Comparison of ENCODE assay signal across 19 cellular contexts in the genomic region with DNA sequence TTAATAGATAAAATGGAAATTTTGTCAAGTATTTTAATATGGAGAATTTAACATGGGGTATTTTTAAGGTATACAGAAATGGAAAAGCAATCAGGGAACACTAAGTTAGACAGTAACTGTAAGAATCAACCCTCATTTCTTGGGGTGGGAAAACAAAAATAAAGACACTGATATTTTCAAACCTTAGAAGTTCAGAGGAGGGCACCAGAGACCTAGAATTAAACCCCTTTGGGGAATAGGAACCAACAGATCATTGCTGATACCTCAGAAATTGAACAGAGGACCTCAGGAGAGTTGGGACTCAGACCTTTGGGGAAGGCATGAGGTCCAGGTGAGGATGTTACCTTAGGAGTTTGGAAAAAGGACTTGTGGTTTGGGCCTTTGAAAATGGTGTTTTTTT.
DNase-seq lines count a peak whose midpoint lies in the region; ATAC-seq and TF ChIP-seq lines count a peak whose summit lies in the region.
"Had no signal": no experiment of that assay in that cellular context is flagged by ENCODE, and none has a peak within 500 bp of the region (broad histone marks: within the 10 kb centered on the region; RNA-seq: fewer than 3 reads in every experiment).

No MANE protein-coding gene starts in this region.

- H3F3A ChIP-seq in Loucy (ENCODE audit: low read depth): no peaks in the 10 kb centered on the region

- H3K4me3 ChIP-seq in mammary epithelial cell (replicated peaks in 1 of 3; ENCODE audit: insufficient read depth in 1 of 3, low read depth in 2 of 3, low read length in 3 of 3): no peak overlapping the region
- H3K4me3 ChIP-seq in Loucy (ENCODE audit: low read length, poor library complexity, severe bottlenecking): no peak overlapping the region
- no peak overlapping the region for H3K4me3 ChIP-seq in endodermal cell (ENCODE audit: low read length)
- H3K4me3 ChIP-seq: A549, BLaER1, HAP-1 had no signal

- H3K36me3 ChIP-seq in mammary epithelial cell (ENCODE audit: insufficient read depth, low read length) (no peaks in the 10 kb centered on the region), Loucy (ENCODE audit: insufficient read depth, low read length) (no peaks in the 10 kb centered on the region), endodermal cell (ENCODE audit: control insufficient read depth, insufficient read depth, low read length) (no peaks in the 10 kb centered on the region)
- H3K36me3 ChIP-seq: BLaER1, HAP-1 had no signal

- no peaks in the 10 kb centered on the region for H3K27me3 Mint-ChIP-seq in MCF 10A (ENCODE audit: insufficient read depth, unreplicated experiment)
- H3K27me3 Mint-ChIP-seq in endodermal cell (ENCODE audit: insufficient read depth): no peaks in the 10 kb centered on the region
- peaks cover 6% of the 10 kb centered on the region for H3K27me3 Mint-ChIP-seq in osteocyte (ENCODE audit: unreplicated experiment)
- H3K27me3 Mint-ChIP-seq in activated T-cell treated with anti-CD3 and anti-CD28 coated beads, Interleukin-2, amount 50 U/mL, for 72 hours (ENCODE audit: low read depth): no peaks in the 10 kb centered on the region
- H3K27me3 Mint-ChIP-seq: CD4-positive, CD25-positive, alpha-beta regulatory T cell had no signal

- H3K4me2 ChIP-seq in mammary epithelial cell (ENCODE audit: insufficient read depth, low read depth, low read length) (no peak overlapping the region), Loucy (ENCODE audit: low read depth, low read length, poor library complexity, severe bottlenecking) (no peak overlapping the region)
- H3K4me2 ChIP-seq: A549, BLaER1 had no signal

- DNase-seq in MCF 10A (ENCODE audit: unreplicated experiment): peak; percentile 5
- no peak for DNase-seq in mammary epithelial cell
- no peak for DNase-seq in endodermal cell
- no peak for DNase-seq in osteocyte (ENCODE audit: extremely low spot score, unreplicated experiment)
- no peak for DNase-seq in NCI-H2081 (lab: John Stamatoyannopoulos, UW)
- DNase-seq in activated T-cell treated with anti-CD3 and anti-CD28 coated beads, Interleukin-2, amount 50 U/mL, for 72 hours: no peak
- no peak for DNase-seq in NCI-H1694 treated with DMSO at 0.1 percent for 48 hours (lab: John Stamatoyannopoulos, UW)
- DNase-seq: AML-193; Calu3; CD4-positive, CD25-positive, alpha-beta regulatory T cell; DMS53; GF-D8; GOT3; HFFc6 had no signal

- H3K9ac ChIP-seq in mammary epithelial cell (ENCODE audit: insufficient read depth, low read length) (no peak overlapping the region), Loucy (ENCODE audit: low read depth, low read length, poor library complexity, severe bottlenecking) (no peak overlapping the region), endodermal cell (ENCODE audit: extremely low read depth, low read length, poor library complexity, severe bottlenecking) (no peak overlapping the region)
- H3K9ac ChIP-seq: BLaER1 had no signal

- H3K27ac Mint-ChIP-seq in MCF 10A (ENCODE audit: low read depth, unreplicated experiment): no peak overlapping the region
- H3K27ac Mint-ChIP-seq in endodermal cell: no peak overlapping the region
- H3K27ac Mint-ChIP-seq in osteocyte (ENCODE audit: unreplicated experiment): no peak overlapping the region
- H3K27ac Mint-ChIP-seq in activated T-cell treated with anti-CD3 and anti-CD28 coated beads, Interleukin-2, amount 50 U/mL, for 72 hours: no peak overlapping the region
- H3K27ac Mint-ChIP-seq: CD4-positive, CD25-positive, alpha-beta regulatory T cell; HFFc6 had no signal

- no peak overlapping the region for H3K4me3 Mint-ChIP-seq in MCF 10A (ENCODE audit: unreplicated experiment)
- H3K4me3 Mint-ChIP-seq in endodermal cell: no peak overlapping the region
- no peak overlapping the region for H3K4me3 Mint-ChIP-seq in osteocyte (ENCODE audit: unreplicated experiment)
- no peak overlapping the region for H3K4me3 Mint-ChIP-seq in activated T-cell treated with anti-CD3 and anti-CD28 coated beads, Interleukin-2, amount 50 U/mL, for 72 hours
- H3K4me3 Mint-ChIP-seq: CD4-positive, CD25-positive, alpha-beta regulatory T cell; HFFc6 had no signal

- H3K36me3 Mint-ChIP-seq in MCF 10A (ENCODE audit: insufficient read depth, unreplicated experiment) (no peaks in the 10 kb centered on the region), endodermal cell (ENCODE audit: low read depth) (no peaks in the 10 kb centered on the region), osteocyte (ENCODE audit: unreplicated experiment) (no peaks in the 10 kb centered on the region)
- no peaks in the 10 kb centered on the region for H3K36me3 Mint-ChIP-seq in activated T-cell treated with anti-CD3 and anti-CD28 coated beads, Interleukin-2, amount 50 U/mL, for 72 hours (ENCODE audit: insufficient read depth in 2 of 2)
- H3K36me3 Mint-ChIP-seq: CD4-positive, CD25-positive, alpha-beta regulatory T cell had no signal

- H4K20me1 ChIP-seq in mammary epithelial cell (ENCODE audit: insufficient read depth, low read length) (no peaks in the 10 kb centered on the region), Loucy (ENCODE audit: insufficient read depth, low read length, poor library complexity, severe bottlenecking) (no peaks in the 10 kb centered on the region)
- H4K20me1 ChIP-seq: BLaER1 had no signal

- H3K4me1 ChIP-seq in mammary epithelial cell (ENCODE audit: insufficient read depth, low read length) (no peaks in the 10 kb centered on the region), Loucy (ENCODE audit: insufficient read depth, low read length, poor library complexity, severe bottlenecking) (no peaks in the 10 kb centered on the region), endodermal cell (ENCODE audit: control insufficient read depth, insufficient read depth, low read length) (no peaks in the 10 kb centered on the region)
- H3K4me1 ChIP-seq: A549, BLaER1, HAP-1 had no signal

- dilution Hi-C loops in mammary epithelial cell (cut with HindIII; ENCODE audit: low sequenced_read_pairs): no loop called here

- BruUV-seq in MCF 10A (replicated peaks; lab: Mats Ljungman, UMichigan): no TSS peak
- no TSS peak for BruUV-seq in mammary epithelial cell (replicated peaks; lab: Mats Ljungman, UMichigan)

- TF ChIP-seq CTCF in MCF 10A (IDR thresholded peaks at IDR 0.05; ENCODE audit: unreplicated experiment) (no peak), mammary epithelial cell (conservative IDR thresholded peaks at IDR 0.05 in 1 of 2, IDR thresholded peaks at IDR 0.05 in 1 of 2; ENCODE audit: extremely low read depth in 1 of 2, insufficient read depth in 1 of 2, low read depth in 1 of 2, low read length in 2 of 2) (no peak), Loucy (conservative IDR thresholded peaks at IDR 0.05; ENCODE audit: low read length) (peak; percentile 34), endodermal cell (conservative IDR thresholded peaks at IDR 0.05) (peak; percentile 29), osteocyte (IDR thresholded peaks at IDR 0.05) (peak; percentile 30)

- H3K9me3 Mint-ChIP-seq in MCF 10A (ENCODE audit: unreplicated experiment) (no peaks in the 10 kb centered on the region), endodermal cell (no peaks in the 10 kb centered on the region), osteocyte (ENCODE audit: unreplicated experiment) (no peaks in the 10 kb centered on the region)
- H3K9me3 Mint-ChIP-seq in activated T-cell treated with anti-CD3 and anti-CD28 coated beads, Interleukin-2, amount 50 U/mL, for 72 hours: peaks cover 0 to 4% of the 10 kb centered on the region in 2 donors

- H3K27me3 ChIP-seq in mammary epithelial cell (ENCODE audit: insufficient read depth, low read length): no peaks in the 10 kb centered on the region
- H3K27me3 ChIP-seq in Loucy (ENCODE audit: insufficient read depth, low read length, poor library complexity, severe bottlenecking): no peaks in the 10 kb centered on the region
- H3K27me3 ChIP-seq in endodermal cell (ENCODE audit: control insufficient read depth, insufficient read depth, low read length, poor library complexity, severe bottlenecking): no peaks in the 10 kb centered on the region
- H3K27me3 ChIP-seq: BLaER1 had no signal

- H3K79me2 ChIP-seq in mammary epithelial cell (ENCODE audit: insufficient read depth, low read length) (no peaks in the 10 kb centered on the region), Loucy (ENCODE audit: insufficient read depth, low read length) (no peaks in the 10 kb centered on the region)

- CTCF ChIA-PET in MCF 10A (lab: Yijun Ruan, JAX): interaction anchor here (0.7 kb wide), 1 partner anchor 845 kb away, joined by 3 read pairs; no protein-coding TSS in a partner anchor
- CTCF ChIA-PET in mammary epithelial cell (lab: Charles Lee; ENCODE audit: low non-redundant PET): no interaction called here

- intact Hi-C loops in MCF 10A (cut with micrococcal nuclease) (no loop called here), mammary epithelial cell (cut with micrococcal nuclease) (no loop called here)

- POLR2A ChIA-PET in MCF 10A (lab: Yijun Ruan, JAX): no interaction called here

- no peaks in the 10 kb centered on the region for H3K9me3 ChIP-seq in mammary epithelial cell (replicated peaks; ENCODE audit: insufficient read depth, low read length)
- H3K9me3 ChIP-seq in Loucy (ENCODE audit: insufficient read depth, low read depth, low read length): no peaks in the 10 kb centered on the region
- no peaks in the 10 kb centered on the region for H3K9me3 ChIP-seq in endodermal cell (ENCODE audit: control insufficient read depth, low read length)
- H3K9me3 ChIP-seq: A549, BLaER1, HAP-1 had no signal

- no peak for ATAC-seq in activated T-cell treated with anti-CD3 and anti-CD28 coated beads, Interleukin-2, amount 50 U/mL, for 72 hours (replicated peaks in 1 of 2)
- ATAC-seq: A549, HepG2 had no signal

- no peaks in the 10 kb centered on the region for H3K9me2 ChIP-seq in Loucy (replicated peaks; ENCODE audit: low read depth, low read length)

- no peaks in the 10 kb centered on the region for H3K4me1 Mint-ChIP-seq in MCF 10A (ENCODE audit: insufficient read depth, unreplicated experiment)
- peaks cover 10% of the 10 kb centered on the region for H3K4me1 Mint-ChIP-seq in endodermal cell
- H3K4me1 Mint-ChIP-seq in osteocyte (ENCODE audit: unreplicated experiment): no peaks in the 10 kb centered on the region
- H3K4me1 Mint-ChIP-seq in activated T-cell treated with anti-CD3 and anti-CD28 coated beads, Interleukin-2, amount 50 U/mL, for 72 hours (ENCODE audit: low read depth): no peaks in the 10 kb centered on the region
- H3K4me1 Mint-ChIP-seq: CD4-positive, CD25-positive, alpha-beta regulatory T cell had no signal

- H2AFZ ChIP-seq in mammary epithelial cell (ENCODE audit: low read depth, low read length): no peak overlapping the region
- no peak overlapping the region for H2AFZ ChIP-seq in Loucy (ENCODE audit: low read length)

- H3K27ac ChIP-seq in mammary epithelial cell (ENCODE audit: insufficient read depth, low read depth, low read length) (no peak overlapping the region), endodermal cell (ENCODE audit: low read depth, low read length) (no peak overlapping the region)
- H3K27ac ChIP-seq: A549, BLaER1 had no signal

- in situ Hi-C loops in mammary epithelial cell (cut with MboI; ENCODE audit: low sequenced_read_pairs in 2 of 2): no loop called here

Comparison
In these comparisons a context has a peak if more than half of its experiments do, and no peak if none do; other contexts are left out.
1. CTCF ChIP-seq: peak in Loucy (single experiment), endodermal cell (single experiment) and osteocyte (single experiment); none in MCF 10A (single experiment) and mammary epithelial cell (0 of 2).